11 cellular contexts compared by ENCODE assay signal in genomic region chr10:114405011-114405350, GRCh38. TPM values are rescaled to one million over a fixed set of nuclear protein-coding genes. Genes with fewer than 3 reads are reported as not detected.
DNase-seq lines count a peak whose midpoint lies in the region; ATAC-seq and TF ChIP-seq lines count a peak whose summit lies in the region.
"Had no signal": no experiment of that assay in that cellular context is flagged by ENCODE, and none has a peak within 500 bp of the region (broad histone marks: within the 10 kb centered on the region; RNA-seq: fewer than 3 reads in every experiment).

No MANE protein-coding gene starts in this region.

- H3K27me3 Mint-ChIP-seq in nephron progenitor cell (ENCODE audit: low read depth, poor library complexity) = peaks cover 22% of the 10 kb centered on the region
- H3K27me3 Mint-ChIP-seq in type B pancreatic cell = peaks cover 82% of the 10 kb centered on the region

- TF ChIP-seq POLR2A in heart left ventricle (IDR thresholded peaks at IDR 0.05) (no peak), esophagus muscularis mucosa (IDR thresholded peaks at IDR 0.05; ENCODE audit: low read depth) (no peak), adrenal gland (IDR thresholded peaks at IDR 0.05) (no peak)

- no TSS peak for BruUV-seq in A673 (replicated peaks; lab: Mats Ljungman, UMichigan)

- intact Hi-C loops in heart left ventricle (cut with DNase I) = loop anchor here in 1 of 10 donors (10.0 kb wide), 1 partner anchor 100 kb away; no protein-coding TSS in a partner anchor
- intact Hi-C loops in Right ventricle myocardium superior (cut with DNase I) = no loop called here
- intact Hi-C loops in esophagus muscularis mucosa (cut with DNase I) = loop anchor here (10.0 kb wide), 1 partner anchor 100 kb away; no protein-coding TSS in a partner anchor
- intact Hi-C loops in A673 (cut with micrococcal nuclease; ENCODE audit: unreplicated experiment) = no loop called here
- intact Hi-C loops in adrenal gland (cut with DNase I) = no loop called here

- H3K27ac ChIP-seq in heart left ventricle = peak overlapping the region in 2 of 12 donors; percentile 76
- H3K27ac ChIP-seq in esophagus muscularis mucosa (replicated peaks in 1 of 4) = peak overlapping the region; percentile 71 to 78 (median 74)
- no peak overlapping the region for H3K27ac ChIP-seq in A673 (ENCODE audit: low read depth, low read length, poor library complexity, severe bottlenecking)
- no peak overlapping the region for H3K27ac ChIP-seq in adrenal gland

- CTCF ChIA-PET in A673 (lab: Charles Lee) = no interaction called here

- no peak for ATAC-seq in heart left ventricle
- ATAC-seq in Right ventricle myocardium superior (ENCODE audit: poor library complexity) = no peak

- DNase-seq in heart left ventricle (no peak), Right ventricle myocardium superior (no peak), esophagus muscularis mucosa (ENCODE audit: extremely low spot score) (no peak), nephron progenitor cell (no peak), type B pancreatic cell (ENCODE audit: extremely low spot score, unreplicated experiment) (no peak), A673 (ENCODE audit: low spot score) (no peak), adrenal gland (no peak)
- no peak for DNase-seq in activated CD4-positive, alpha-beta T cell treated with anti-CD3 and anti-CD28 coated beads for 48 hours
- DNase-seq: activated T-cell treated with anti-CD3 and anti-CD28 coated beads, Interleukin-2, amount 50 U/mL, for 4 hours; Kasumi-1; NCI-H774 had no signal

- H3K9me3 ChIP-seq in heart left ventricle = peaks cover 0 to 2% (median 0%) of the 10 kb centered on the region in 12 donors
- H3K9me3 ChIP-seq in esophagus muscularis mucosa = no peaks in the 10 kb centered on the region
- H3K9me3 ChIP-seq in A673 (ENCODE audit: low read depth, low read length, poor library complexity, severe bottlenecking) = no peaks in the 10 kb centered on the region
- no peaks in the 10 kb centered on the region for H3K9me3 ChIP-seq in adrenal gland (replicated peaks in 1 of 3)

- H3K4me1 ChIP-seq in heart left ventricle = peaks cover 4 to 56% (median 25%) of the 10 kb centered on the region in 12 donors
- peaks cover 23 to 52% (median 48%) of the 10 kb centered on the region in 4 donors for H3K4me1 ChIP-seq in esophagus muscularis mucosa
- no peaks in the 10 kb centered on the region for H3K4me1 ChIP-seq in A673 (ENCODE audit: insufficient read depth, low read length, poor library complexity, severe bottlenecking)
- H3K4me1 ChIP-seq in adrenal gland (replicated peaks in 1 of 2) = peaks cover 12 to 20% of the 10 kb centered on the region in 2 donors

- H3K27ac Mint-ChIP-seq in nephron progenitor cell = no peak overlapping the region
- H3K27ac Mint-ChIP-seq in type B pancreatic cell = peak overlapping the region; percentile 47

- H3K36me3 Mint-ChIP-seq in nephron progenitor cell (ENCODE audit: low read depth) (no peaks in the 10 kb centered on the region), type B pancreatic cell (no peaks in the 10 kb centered on the region)

- H3K4me3 ChIP-seq in heart left ventricle = peak overlapping the region in 10 of 12 donors; percentile 56 to 71 (median 64)
- H3K4me3 ChIP-seq in esophagus muscularis mucosa = peak overlapping the region; percentile 65 to 71 (median 65)
- no peak overlapping the region for H3K4me3 ChIP-seq in A673 (ENCODE audit: low read depth, low read length, poor library complexity, severe bottlenecking)
- no peak overlapping the region for H3K4me3 ChIP-seq in adrenal gland

- no peaks in the 10 kb centered on the region for H3K9me3 Mint-ChIP-seq in nephron progenitor cell
- H3K9me3 Mint-ChIP-seq in type B pancreatic cell = peaks cover 4% of the 10 kb centered on the region
- H3K9me3 Mint-ChIP-seq: activated T-cell treated with anti-CD3 and anti-CD28 coated beads, Interleukin-2, amount 50 U/mL, for 4 hours had no signal

- H3K36me3 ChIP-seq in heart left ventricle = no peaks in the 10 kb centered on the region
- H3K36me3 ChIP-seq in esophagus muscularis mucosa = no peaks in the 10 kb centered on the region
- no peaks in the 10 kb centered on the region for H3K36me3 ChIP-seq in A673 (ENCODE audit: insufficient read depth, low read length, poor library complexity, severe bottlenecking)
- H3K36me3 ChIP-seq in adrenal gland (replicated peaks in 1 of 2) = no peaks in the 10 kb centered on the region

- 34 to 54% (median 49%) methylated on average over 16 of the region's 16 CpGs for WGBS in heart left ventricle, 4 donors
- WGBS in esophagus muscularis mucosa = 62% methylated on average over 10 of the region's 16 CpGs
- 29 to 55% (median 38%) methylated on average over 10 to 16 of the region's 16 CpGs for WGBS in adrenal gland, 4 donors

- H3K4me3 Mint-ChIP-seq in nephron progenitor cell (peak overlapping the region; percentile 84), type B pancreatic cell (peak overlapping the region; percentile 84)
- H3K4me3 Mint-ChIP-seq: activated T-cell treated with anti-CD3 and anti-CD28 coated beads, Interleukin-2, amount 50 U/mL, for 4 hours had no signal

- H3K27me3 ChIP-seq in heart left ventricle = peaks cover 0 to 39% (median 5%) of the 10 kb centered on the region in 9 donors
- peaks cover 0 to 23% (median 3%) of the 10 kb centered on the region in 4 donors for H3K27me3 ChIP-seq in esophagus muscularis mucosa
- H3K27me3 ChIP-seq in A673 (replicated peaks; ENCODE audit: insufficient read depth, low read depth, low read length, poor library complexity) = peaks cover 62% of the 10 kb centered on the region
- H3K27me3 ChIP-seq in adrenal gland = peaks cover 25% of the 10 kb centered on the region

- POLR2A ChIA-PET in A673 (lab: Charles Lee; ENCODE audit: low non-redundant PET) = no interaction called here

- H3K4me1 Mint-ChIP-seq in nephron progenitor cell (peaks cover 64% of the 10 kb centered on the region), type B pancreatic cell (ENCODE audit: unreplicated experiment) (peaks cover 19% of the 10 kb centered on the region)

- no peak for TF ChIP-seq EP300 in esophagus muscularis mucosa (IDR thresholded peaks at IDR 0.05)

- TF ChIP-seq CTCF in heart left ventricle (IDR thresholded peaks at IDR 0.05) = no peak
- no peak for TF ChIP-seq CTCF in esophagus muscularis mucosa (IDR thresholded peaks at IDR 0.05)
- TF ChIP-seq CTCF in nephron progenitor cell (IDR thresholded peaks at IDR 0.05) = no peak
- TF ChIP-seq CTCF in type B pancreatic cell (conservative IDR thresholded peaks at IDR 0.05) = no peak
- no peak for TF ChIP-seq CTCF in A673 (conservative IDR thresholded peaks at IDR 0.05; ENCODE audit: low read depth, low read length)
- no peak for TF ChIP-seq CTCF in adrenal gland (IDR thresholded peaks at IDR 0.05)

RNA-seq across cellular contexts. Expression of gene AFAP1L2, which starts 0.7 kb away (rescaled TPM):
- total RNA-seq in heart left ventricle (1 to 10 TPM; 2.8 to 8.2 (median 5.0) TPM), Right ventricle myocardium superior (5.3 TPM), esophagus muscularis mucosa (10 to 100 TPM; 18.5 to 23.2 (median 19.9) TPM), type B pancreatic cell (ENCODE audit: low replicate concordance) (1.9 and 6.4 TPM in 2 replicates), A673 (2021) (not detected in 2 replicates), adrenal gland (1 to 10 TPM; 1.7 to 9.4 (median 4.5) TPM)
- polyA plus RNA-seq in heart left ventricle (1 to 10 TPM; 2.8 to 3.0 TPM), adrenal gland (1 to 10 TPM; 1.4 to 3.2 (median 2.5) TPM)

Comparison
In these comparisons a context has a peak if more than half of its experiments do, and no peak if none do; other contexts are left out.
1. H3K27ac ChIP-seq: peak in esophagus muscularis mucosa (4 of 4); none in A673 (single experiment) and adrenal gland (0 of 5).
2. H3K4me3 ChIP-seq: peak in heart left ventricle (10 of 12) and esophagus muscularis mucosa (4 of 4); none in A673 (single experiment) and adrenal gland (0 of 4).